ENCODE assay signal across 8 cellular contexts in genomic region chr20:17969276-17969883, GRCh38. TPM values are rescaled to one million over a fixed set of nuclear protein-coding genes. Genes with fewer than 3 reads are reported as not detected.
DNase-seq lines count a peak whose midpoint lies in the region; ATAC-seq and TF ChIP-seq lines count a peak whose summit lies in the region.

No MANE protein-coding gene starts in this region.

- H3K27me3 Mint-ChIP-seq in T-cell, result no peaks in the 10 kb centered on the region

- peak overlapping the region; percentile 95 to 98 for H3K27ac Mint-ChIP-seq in T-cell

- no peak for TF ChIP-seq CTCF in DND-41 (IDR thresholded peaks at IDR 0.05; ENCODE audit: borderline replicate concordance, extremely low read depth, low read length, poor library complexity, severe bottlenecking)

- peak overlapping the region in 1 of 2 experiments; percentile 78 for H2BK12ac ChIP-seq in mesenchymal stem cell (ENCODE audit: low read length in 2 of 2)

- H3K4me2 ChIP-seq in DND-41 (ENCODE audit: insufficient read depth, low read length) (peak overlapping the region; percentile 72), mesenchymal stem cell (ENCODE audit: low read length, poor library complexity, severe bottlenecking) (peak overlapping the region; percentile 97)

- CTCF ChIA-PET in T-cell (lab: Charles Lee), result interaction anchor here in 1 of 2 donors (1.2 to 2.6 kb wide), 4 partner anchors 11 to 287 kb away, joined by 3 to 8 read pairs (median 6); partner anchors contain the start of gene RRBP1

- H3K27me3 ChIP-seq in DND-41 (ENCODE audit: insufficient read depth, low read length, poor library complexity) (no peaks in the 10 kb centered on the region), duodenal mucosa (ENCODE audit: control insufficient read depth in 1 of 2, insufficient read depth in 2 of 2, low read length in 2 of 2) (no peaks in the 10 kb centered on the region), mesenchymal stem cell (ENCODE audit: control insufficient read depth in 1 of 2, insufficient read depth in 1 of 2, low read length in 2 of 2) (no peaks in the 10 kb centered on the region), thymus (ENCODE audit: control insufficient read depth, insufficient read depth) (no peaks in the 10 kb centered on the region)

- H3K79me1 ChIP-seq in mesenchymal stem cell (replicated peaks; ENCODE audit: low read length, poor library complexity, severe bottlenecking), result peaks cover 4% of the 10 kb centered on the region

- H3K36me3 Mint-ChIP-seq in T-cell, result peaks cover 3% of the 10 kb centered on the region

- peak overlapping the region; percentile 36 to 94 for H3K4ac ChIP-seq in mesenchymal stem cell (ENCODE audit: low read depth in 1 of 2, low read length in 2 of 2)

- peak overlapping the region in 1 of 2 experiments; percentile 89 for H3K23ac ChIP-seq in mesenchymal stem cell (ENCODE audit: low read length in 2 of 2)

- peak overlapping the region; percentile 52 to 94 for H3K18ac ChIP-seq in mesenchymal stem cell (ENCODE audit: low read depth in 1 of 2, low read length in 2 of 2)

- H2BK120ac ChIP-seq in mesenchymal stem cell (ENCODE audit: low read depth, low read length), result peak overlapping the region; percentile 67

- peak overlapping the region; percentile 33 for H2BK5ac ChIP-seq in mesenchymal stem cell (ENCODE audit: low read depth, low read length, poor library complexity, severe bottlenecking)

- peak overlapping the region; percentile 54 to 72 for H3K4me3 ChIP-seq in DND-41 (ENCODE audit: low read depth in 1 of 2, low read length in 2 of 2)
- H3K4me3 ChIP-seq in duodenal mucosa (ENCODE audit: low read depth in 1 of 2, low read length in 2 of 2), result peak overlapping the region; percentile 88 to 95
- peak overlapping the region; percentile 71 to 98 for H3K4me3 ChIP-seq in mesenchymal stem cell (ENCODE audit: insufficient read depth in 1 of 2, low read depth in 1 of 2, low read length in 2 of 2)
- H3K4me3 ChIP-seq in thymus (ENCODE audit: low read length), result peak overlapping the region; percentile 76

- H3K27ac ChIP-seq in DND-41 (ENCODE audit: low read length) (peak overlapping the region; percentile 98), duodenal mucosa (ENCODE audit: low read depth, low read length) (peak overlapping the region; percentile 99), mesenchymal stem cell (ENCODE audit: low read length, poor library complexity, severe bottlenecking) (peak overlapping the region; percentile 77), thymus (ENCODE audit: low read depth) (peak overlapping the region; percentile 100)

- H3K4me3 Mint-ChIP-seq in T-cell, result peak overlapping the region; percentile 91 to 96 (median 95)

- no peaks in the 10 kb centered on the region for H3K9me3 Mint-ChIP-seq in T-cell

- H3K4me1 ChIP-seq in DND-41 (ENCODE audit: insufficient read depth, low read length), result peaks cover 71% of the 10 kb centered on the region
- peaks cover 28 to 44% of the 10 kb centered on the region in 2 donors for H3K4me1 ChIP-seq in duodenal mucosa (ENCODE audit: control insufficient read depth in 1 of 2, insufficient read depth in 2 of 2, low read length in 2 of 2)
- peaks cover 9% of the 10 kb centered on the region for H3K4me1 ChIP-seq in mesenchymal stem cell (ENCODE audit: control insufficient read depth, insufficient read depth, low read depth, low read length)
- H3K4me1 ChIP-seq in thymus (ENCODE audit: control insufficient read depth, insufficient read depth, low read length), result peaks cover 25% of the 10 kb centered on the region

- H4K20me1 ChIP-seq in DND-41 (ENCODE audit: insufficient read depth, low read length), result peaks cover 67% of the 10 kb centered on the region

- POLR2A ChIA-PET in T-cell (lab: Charles Lee), result no interaction called here

- H3K79me2 ChIP-seq in DND-41 (ENCODE audit: insufficient read depth, low read length), result peaks cover 97% of the 10 kb centered on the region

- peak overlapping the region; percentile 73 for H2BK15ac ChIP-seq in mesenchymal stem cell (ENCODE audit: low read depth, poor library complexity, severe bottlenecking)

- no peak overlapping the region for H2AK5ac ChIP-seq in mesenchymal stem cell (ENCODE audit: low read length, severe bottlenecking)

- peak overlapping the region; percentile 89 for H3K9ac ChIP-seq in DND-41 (ENCODE audit: low read depth, low read length)
- H3K9ac ChIP-seq in duodenal mucosa (ENCODE audit: low read depth in 1 of 2, low read length in 2 of 2), result peak overlapping the region; percentile 90 to 96
- peak overlapping the region; percentile 99 for H3K9ac ChIP-seq in mesenchymal stem cell (ENCODE audit: low read length)

- WGBS in mesenchymal stem cell, result 0% methylated on average over 20 of the region's 29 CpGs
- WGBS in thymus, result under 1% methylated on average over 29 of the region's 29 CpGs

- peaks cover 77 to 84% (median 77%) of the 10 kb centered on the region in 3 donors for H3K4me1 Mint-ChIP-seq in T-cell

- H4K91ac ChIP-seq in mesenchymal stem cell (ENCODE audit: low read length), result peak overlapping the region; percentile 5

- ATAC-seq in DND-41 (ENCODE audit: insufficient read depth, low read depth) (peak; percentile 35), GM19463 (IDR thresholded peaks at IDR 0.05; ENCODE audit: unreplicated experiment) (peak; percentile 3), HG03571 (IDR thresholded peaks at IDR 0.05; ENCODE audit: unreplicated experiment) (peak; percentile 4), T-cell (replicated peaks in 1 of 4) (peak; percentile 3 to 11 (median 5))

- peak; percentile 65 for DNase-seq in DND-41
- peak in 9 of 34 experiments; percentile 6 to 30 (median 11) for DNase-seq in T-cell
- DNase-seq in mesenchymal stem cell, result peak; percentile 70
- no peak for DNase-seq in DMS114 treated with DMSO at 0.1 percent for 48 hours (lab: John Stamatoyannopoulos, UW; ENCODE audit: unreplicated experiment)

- H4K8ac ChIP-seq in mesenchymal stem cell (ENCODE audit: low read length), result peak overlapping the region; percentile 1

- H3K36me3 ChIP-seq in DND-41 (ENCODE audit: insufficient read depth, low read length) (peaks cover 61% of the 10 kb centered on the region), duodenal mucosa (ENCODE audit: control insufficient read depth in 1 of 2, insufficient read depth in 2 of 2, low read length in 2 of 2) (no peaks in the 10 kb centered on the region), mesenchymal stem cell (ENCODE audit: control insufficient read depth in 1 of 2, insufficient read depth in 2 of 2, low read depth in 1 of 2, low read length in 2 of 2) (no peaks in the 10 kb centered on the region), thymus (ENCODE audit: control insufficient read depth, insufficient read depth) (no peaks in the 10 kb centered on the region)

- peak overlapping the region; percentile 78 for H2AFZ ChIP-seq in DND-41 (ENCODE audit: low read depth, low read length)
- peak overlapping the region; percentile 54 for H2AFZ ChIP-seq in mesenchymal stem cell (ENCODE audit: low read depth, low read length)

- peak overlapping the region in 1 of 2 experiments; percentile 4 for H3K14ac ChIP-seq in mesenchymal stem cell (ENCODE audit: low read length in 2 of 2)

- no peaks in the 10 kb centered on the region for H3K9me3 ChIP-seq in DND-41 (ENCODE audit: insufficient read depth, low read length, severe bottlenecking)
- H3K9me3 ChIP-seq in duodenal mucosa (ENCODE audit: control insufficient read depth in 1 of 2, low read length in 2 of 2), result no peaks in the 10 kb centered on the region
- no peaks in the 10 kb centered on the region for H3K9me3 ChIP-seq in mesenchymal stem cell (ENCODE audit: control insufficient read depth, low read length)
- H3K9me3 ChIP-seq in thymus (ENCODE audit: control insufficient read depth), result no peaks in the 10 kb centered on the region

RNA-seq across cellular contexts. Expression of gene MGME1, which starts 0.6 kb away (rescaled TPM):
- total RNA-seq in T-cell, result 10 to 100 TPM in 3 of 5 donors, 1 to 10 TPM in 2; 7.3 to 15.0 (median 12.8) TPM
- polyA plus RNA-seq in mesenchymal stem cell (2013, experiment 1 of 2), result 14.6 TPM
- 13.8 TPM for polyA plus RNA-seq in mesenchymal stem cell (2013, experiment 2 of 2)
- polyA plus RNA-seq in thymus, result 23.1 TPM

RNA-seq across cellular contexts. Expression of gene SNX5, which starts 0.8 kb away (rescaled TPM):
- total RNA-seq in T-cell, result 10 to 100 TPM; 53.6 to 68.9 (median 56.7) TPM
- 76.3 TPM for polyA plus RNA-seq in mesenchymal stem cell (2013, experiment 1 of 2)
- 76.9 TPM for polyA plus RNA-seq in mesenchymal stem cell (2013, experiment 2 of 2)
- polyA plus RNA-seq in thymus, result 134 TPM
